In the genomic region with DNA sequence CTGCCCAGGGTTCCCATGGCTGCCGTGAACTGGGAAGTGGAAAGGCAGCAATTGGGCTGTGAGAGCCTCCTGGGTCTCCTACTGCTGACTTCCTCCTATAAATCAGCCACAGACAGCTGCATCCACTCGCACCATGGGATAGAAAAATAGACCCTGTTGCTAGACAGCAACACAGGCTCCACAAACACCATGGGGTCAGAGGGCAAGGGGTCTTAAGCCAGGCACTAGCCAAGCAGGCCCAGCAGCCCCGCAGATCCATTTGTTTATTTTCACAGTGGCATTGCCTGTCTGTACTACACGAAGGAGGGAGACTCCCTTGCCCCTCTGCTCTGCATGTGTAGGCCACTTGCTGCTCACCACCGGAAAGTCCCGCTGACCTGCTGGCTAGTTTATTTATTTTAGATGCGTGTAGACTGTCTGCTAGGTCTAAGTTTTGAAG, we compare ENCODE assay signal across 13 cellular contexts.
DNase-seq lines count a peak whose midpoint lies in the region; ATAC-seq and TF ChIP-seq lines count a peak whose summit lies in the region.
"Had no signal": no experiment of that assay in that cellular context is flagged by ENCODE, and none has a peak within 500 bp of the region (broad histone marks: within the 10 kb centered on the region; RNA-seq: fewer than 3 reads in every experiment).

No MANE protein-coding gene starts in this region.

- DNase-seq in GM13977 (ENCODE audit: low spot score), result peak; percentile 29
- DNase-seq in M059J (ENCODE audit: low read depth), result peak; percentile 30
- peak; percentile 12 to 68 for DNase-seq in fibroblast of lung (ENCODE audit: low read depth in 2 of 2)
- peak; percentile 33 for DNase-seq in retina
- no peak for DNase-seq in nucleus accumbens (lab: John Stamatoyannopoulos, UW)
- no peak for DNase-seq in GOT3 (lab: John Stamatoyannopoulos, UW)
- DNase-seq: activated CD4-positive, alpha-beta T cell treated with anti-CD3 and anti-CD28 coated beads, Interleukin-2, amount 10 ng/mL, durations not matched to agents 24 days and 14 days; amygdala; NCI-H2171; testis had no signal

- in situ Hi-C loops in GM13977 (cut with MboI; ENCODE audit: low pct_unique_long_range_greater_than_20kb, low sequenced_read_pairs, unreplicated experiment), result no loop called here

- no peaks in the 10 kb centered on the region for H3K27me3 ChIP-seq in fibroblast of lung (ENCODE audit: control insufficient read depth, insufficient read depth, low read length)
- H3K27me3 ChIP-seq: testis had no signal

- H3K79me2 ChIP-seq in fibroblast of lung (ENCODE audit: control insufficient read depth, insufficient read depth, low read length), result no peaks in the 10 kb centered on the region

- H3K9me3 ChIP-seq in fibroblast of lung (ENCODE audit: control insufficient read depth, insufficient read depth, low read depth, low read length), result no peaks in the 10 kb centered on the region
- H3K9me3 ChIP-seq: testis had no signal

- H3K4me2 ChIP-seq in fibroblast of lung (ENCODE audit: extremely low read depth, insufficient read depth, low read length), result no peak overlapping the region

- H3K9ac ChIP-seq in fibroblast of lung (ENCODE audit: insufficient read depth, low read length), result no peak overlapping the region

- no peak for ATAC-seq in HG03095 (IDR thresholded peaks at IDR 0.05; ENCODE audit: unreplicated experiment)

- no peak overlapping the region for H2AFZ ChIP-seq in fibroblast of lung (ENCODE audit: low read length)

- TF ChIP-seq CTCF in GM13977 (IDR thresholded peaks at IDR 0.05; ENCODE audit: extremely low read depth, insufficient read depth, missing control alignments), result no peak
- no peak for TF ChIP-seq CTCF in fibroblast of lung (conservative IDR thresholded peaks at IDR 0.05 in 1 of 2, IDR thresholded peaks at IDR 0.05 in 1 of 2; ENCODE audit: low read depth in 1 of 2, low read length in 2 of 2)

- no peak overlapping the region for H3K4me3 ChIP-seq in fibroblast of lung (replicated peaks in 1 of 4; ENCODE audit: control extremely low read depth in 1 of 4, insufficient read depth in 1 of 4, low read depth in 3 of 4, low read length in 4 of 4)
- H3K4me3 ChIP-seq: skin epidermis, testis had no signal

- H3K4me1 ChIP-seq in fibroblast of lung (ENCODE audit: control insufficient read depth, extremely low read depth, insufficient read depth, low read length), result peaks cover 2% of the 10 kb centered on the region
- H3K4me1 ChIP-seq: testis had no signal

- no peaks in the 10 kb centered on the region for H4K20me1 ChIP-seq in fibroblast of lung (ENCODE audit: control insufficient read depth, extremely low read depth, insufficient read depth, low read length)

- H3K36me3 ChIP-seq in fibroblast of lung (ENCODE audit: control insufficient read depth, insufficient read depth, low read length), result no peaks in the 10 kb centered on the region

- H3K27ac ChIP-seq in fibroblast of lung (ENCODE audit: insufficient read depth, low read length), result no peak overlapping the region
- H3K27ac ChIP-seq: epithelial cell of prostate, skin epidermis, testis had no signal

Comparison
In these comparisons a context has a peak if more than half of its experiments do, and no peak if none do; other contexts are left out.
1. DNase-seq: peak in GM13977 (single experiment), M059J (single experiment), fibroblast of lung (2 of 2) and retina (single experiment); none in nucleus accumbens (0 of 56) and GOT3 (single experiment).